Comparison of ENCODE assay signal across 22 cellular contexts in the genomic region with DNA sequence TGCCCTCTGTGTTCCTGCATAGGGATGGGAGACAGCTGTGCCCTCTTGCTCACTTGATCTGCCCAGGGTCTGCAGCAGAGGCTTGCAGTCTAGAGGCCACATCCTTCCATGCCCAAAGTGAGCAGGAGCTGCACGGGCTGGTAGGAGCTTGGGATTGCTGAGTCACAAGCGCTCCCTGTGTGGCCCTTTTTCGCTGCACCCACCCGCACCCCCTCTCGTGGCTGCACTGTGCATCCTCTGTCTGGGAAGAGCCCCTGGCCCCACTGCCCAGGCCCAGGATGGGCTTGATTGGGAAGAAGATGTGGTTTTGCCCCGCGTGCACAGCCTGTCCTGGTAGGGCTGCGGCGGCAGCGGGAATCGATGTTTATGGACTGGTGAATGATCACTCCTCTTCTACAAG.
DNase-seq lines count a peak whose midpoint lies in the region; ATAC-seq and TF ChIP-seq lines count a peak whose summit lies in the region.
"Had no signal": no experiment of that assay in that cellular context is flagged by ENCODE, and none has a peak within 500 bp of the region (broad histone marks: within the 10 kb centered on the region; RNA-seq: fewer than 3 reads in every experiment).

No MANE protein-coding gene starts in this region.

- DNase-seq in H9 (no peak), SJSA1 (ENCODE audit: low read depth in 1 of 2, low spot score in 2 of 2) (peak; percentile 33 to 67), foreskin keratinocyte (no peak), coronary artery (ENCODE audit: low spot score) (no peak), hepatocyte (ENCODE audit: low spot score) (no peak)
- DNase-seq in activated naive CD8-positive, alpha-beta T cell treated with anti-CD3 and anti-CD28 coated beads, Interleukin-2, amount 50 U/mL, for 24 hours: no peak
- DNase-seq: CD4-positive, alpha-beta T cell; COR-L47; DMS79; GOT3; MG63; NCI-H1417 treated with DMSO at 0.1 percent for 48 hours; NCI-H187; NCI-H226; NCI-H510A treated with DMSO at 0.1 percent for 48 hours; NCI-H748 treated with DMSO at 0.1 percent for 48 hours; NK-92 treated with Interleukin-12 subunit alpha and Interleukin-12 subunit beta, amount 100 ng/mL, for 24 hours; T-cell had no signal

- no peaks in the 10 kb centered on the region for H3K9me3 ChIP-seq in H9 (ENCODE audit: control insufficient read depth, low read depth, low read length)
- H3K9me3 ChIP-seq in SJSA1 (replicated peaks): no peaks in the 10 kb centered on the region
- H3K9me3 ChIP-seq in hepatocyte (ENCODE audit: low read depth): no peaks in the 10 kb centered on the region
- H3K9me3 ChIP-seq: BLaER1, MG63 had no signal

- H3K27me3 ChIP-seq in H9 (ENCODE audit: insufficient read depth, low read length) (no peaks in the 10 kb centered on the region), SJSA1 (replicated peaks) (no peaks in the 10 kb centered on the region), foreskin keratinocyte (no peaks in the 10 kb centered on the region), hepatocyte (no peaks in the 10 kb centered on the region)
- H3K27me3 ChIP-seq: BLaER1, MG63 had no signal

- no peaks in the 10 kb centered on the region for H3K79me2 ChIP-seq in H9 (ENCODE audit: insufficient read depth, low read length)
- H3K79me2 ChIP-seq in hepatocyte: no peaks in the 10 kb centered on the region

- H3K4ac ChIP-seq in H9 (ENCODE audit: low read depth, low read length): no peak overlapping the region

- no peak overlapping the region for H2AK5ac ChIP-seq in H9 (ENCODE audit: insufficient read length, low read length)

- H3K36me3 Mint-ChIP-seq in H9 (ENCODE audit: insufficient read depth in 1 of 3, low read depth in 3 of 3): no peaks in the 10 kb centered on the region; a peak in 1 of 7 replicates
- no peaks in the 10 kb centered on the region for H3K36me3 Mint-ChIP-seq in activated naive CD8-positive, alpha-beta T cell treated with anti-CD3 and anti-CD28 coated beads, Interleukin-2, amount 50 U/mL, for 24 hours (ENCODE audit: low read depth)
- H3K36me3 Mint-ChIP-seq: T-cell had no signal

- H3K4me1 Mint-ChIP-seq in H9: peaks cover 15 to 29% of the 10 kb centered on the region in 2 experiments
- no peaks in the 10 kb centered on the region for H3K4me1 Mint-ChIP-seq in activated naive CD8-positive, alpha-beta T cell treated with anti-CD3 and anti-CD28 coated beads, Interleukin-2, amount 50 U/mL, for 24 hours

- H3K4me2 ChIP-seq in H9 (ENCODE audit: insufficient read depth, insufficient read length, low read length): no peak overlapping the region
- no peak overlapping the region for H3K4me2 ChIP-seq in hepatocyte
- H3K4me2 ChIP-seq: BLaER1 had no signal

- no peak overlapping the region for H3K9ac ChIP-seq in H9 (ENCODE audit: extremely low read depth, insufficient read length, low read length)
- H3K9ac ChIP-seq: BLaER1 had no signal

- no peak overlapping the region for H4K91ac ChIP-seq in H9 (ENCODE audit: insufficient read length, low read depth, low read length)

- H4K5ac ChIP-seq in H9 (ENCODE audit: insufficient read length, low read depth, low read length): no peak overlapping the region

- H4K8ac ChIP-seq in H9 (replicated peaks; ENCODE audit: insufficient read length, low read depth, low read length): no peak overlapping the region

- H4K20me1 ChIP-seq in H9 (ENCODE audit: control insufficient read depth, insufficient read depth, insufficient read length) (no peaks in the 10 kb centered on the region), hepatocyte (ENCODE audit: insufficient read depth, poor library complexity, severe bottlenecking) (no peaks in the 10 kb centered on the region)

- no peaks in the 10 kb centered on the region for H3K4me1 ChIP-seq in H9 (ENCODE audit: insufficient read depth, low read length)
- peaks cover 15% of the 10 kb centered on the region for H3K4me1 ChIP-seq in SJSA1 (replicated peaks)
- no peaks in the 10 kb centered on the region for H3K4me1 ChIP-seq in foreskin keratinocyte
- no peaks in the 10 kb centered on the region for H3K4me1 ChIP-seq in hepatocyte (ENCODE audit: insufficient read depth)

- H3K4me3 Mint-ChIP-seq in H9: no peak overlapping the region
- no peak overlapping the region for H3K4me3 Mint-ChIP-seq in activated naive CD8-positive, alpha-beta T cell treated with anti-CD3 and anti-CD28 coated beads, Interleukin-2, amount 50 U/mL, for 24 hours
- H3K4me3 Mint-ChIP-seq: CD4-positive, alpha-beta T cell; T-cell had no signal

- no peak overlapping the region for H2BK5ac ChIP-seq in H9 (ENCODE audit: insufficient read length, low read length)

- WGBS in H9 (ENCODE audit: extremely low coverage, insufficient read length, low lambda C conversion rate): no CpG with 5 or more reads among the region's 11 CpGs
- whole genome bisulfite sequencing in hepatocyte (ENCODE audit: low lambda C conversion rate, missing lambda C conversion rate): 84% methylated on average over 11 of the region's 11 CpGs

- H2BK20ac ChIP-seq in H9 (ENCODE audit: low read depth, low read length, poor library complexity, severe bottlenecking): no peak overlapping the region

- H3K79me1 ChIP-seq in H9 (ENCODE audit: insufficient read depth, low read depth, low read length, poor library complexity, severe bottlenecking): no peaks in the 10 kb centered on the region

- no peak overlapping the region for H3K18ac ChIP-seq in H9 (ENCODE audit: insufficient read length, low read depth, low read length)

- no peak overlapping the region for H2BK15ac ChIP-seq in H9 (ENCODE audit: low read depth, low read length)

- no peaks in the 10 kb centered on the region for H3K36me3 ChIP-seq in SJSA1
- H3K36me3 ChIP-seq in hepatocyte (replicated peaks; ENCODE audit: insufficient read depth, low read depth): no peaks in the 10 kb centered on the region
- H3K36me3 ChIP-seq: BLaER1, MG63 had no signal

- no peaks in the 10 kb centered on the region for H3K9me3 Mint-ChIP-seq in H9
- no peaks in the 10 kb centered on the region for H3K9me3 Mint-ChIP-seq in activated naive CD8-positive, alpha-beta T cell treated with anti-CD3 and anti-CD28 coated beads, Interleukin-2, amount 50 U/mL, for 24 hours
- H3K9me3 Mint-ChIP-seq: CD4-positive, alpha-beta T cell; T-cell had no signal

- TF ChIP-seq CTCF in H9 (conservative IDR thresholded peaks at IDR 0.05) (peak; percentile 25; the same call in 1 of the 3 replicates), foreskin keratinocyte (conservative IDR thresholded peaks at IDR 0.05) (peak; percentile 8), coronary artery (IDR thresholded peaks at IDR 0.05) (no peak), hepatocyte (IDR thresholded peaks at IDR 0.05; ENCODE audit: poor library complexity) (no peak)

- ATAC-seq in foreskin keratinocyte (no peak), HG02884 (IDR thresholded peaks at IDR 0.05; ENCODE audit: unreplicated experiment) (no peak)
- no peak for ATAC-seq in activated naive CD8-positive, alpha-beta T cell treated with anti-CD3 and anti-CD28 coated beads, Interleukin-2, amount 50 U/mL, for 24 hours
- ATAC-seq: GM12878, K562, T-cell had no signal

- peak overlapping the region in 2 of 3 experiments; percentile 83 to 85; a peak in 4 of 7 replicates for H3K27ac Mint-ChIP-seq in H9
- H3K27ac Mint-ChIP-seq in activated naive CD8-positive, alpha-beta T cell treated with anti-CD3 and anti-CD28 coated beads, Interleukin-2, amount 50 U/mL, for 24 hours: no peak overlapping the region
- H3K27ac Mint-ChIP-seq: CD4-positive, alpha-beta T cell; T-cell had no signal

- H3K9me2 ChIP-seq in hepatocyte (replicated peaks; ENCODE audit: insufficient read depth): no peaks in the 10 kb centered on the region

- H2BK12ac ChIP-seq in H9 (ENCODE audit: insufficient read length, low read depth, low read length): no peak overlapping the region

- no peaks in the 10 kb centered on the region for H3K27me3 Mint-ChIP-seq in H9 (ENCODE audit: low read depth)
- peaks cover 2% of the 10 kb centered on the region for H3K27me3 Mint-ChIP-seq in activated naive CD8-positive, alpha-beta T cell treated with anti-CD3 and anti-CD28 coated beads, Interleukin-2, amount 50 U/mL, for 24 hours

- H3T11ph ChIP-seq in H9 (ENCODE audit: low read length): no peak overlapping the region

- H3K23ac ChIP-seq in H9 (ENCODE audit: insufficient read length, low read depth, low read length): no peak overlapping the region

- no peak overlapping the region for H3K56ac ChIP-seq in H9 (ENCODE audit: insufficient read length, low read depth, low read length)

- H3K4me3 ChIP-seq in SJSA1 (no peak overlapping the region), coronary artery (no peak overlapping the region), hepatocyte (no peak overlapping the region)
- H3K4me3 ChIP-seq: BLaER1, GM12878, K562, MG63 had no signal

- H3K27ac ChIP-seq in H9 (ENCODE audit: insufficient read length, low read depth, low read length): no peak overlapping the region
- H3K27ac ChIP-seq in SJSA1: no peak overlapping the region
- H3K27ac ChIP-seq in foreskin keratinocyte: no peak overlapping the region
- H3K27ac ChIP-seq in coronary artery: no peak overlapping the region
- no peak overlapping the region for H3K27ac ChIP-seq in hepatocyte
- H3K27ac ChIP-seq: BLaER1 had no signal

- no peak overlapping the region for H3K14ac ChIP-seq in H9 (ENCODE audit: insufficient read depth, low read length)

- no peak overlapping the region for H2BK120ac ChIP-seq in H9 (ENCODE audit: low read depth, low read length, poor library complexity, severe bottlenecking)

- H2AFZ ChIP-seq in H9 (ENCODE audit: low read length) (no peak overlapping the region), hepatocyte (no peak overlapping the region)

- no peaks in the 10 kb centered on the region for H3K23me2 ChIP-seq in H9 (ENCODE audit: insufficient read length, low read depth, low read length, poor library complexity, severe bottlenecking)

Comparison
In these comparisons a context has a peak if more than half of its experiments do, and no peak if none do; other contexts are left out.
1. DNase-seq: peak in SJSA1 (2 of 2); none in H9 (single experiment), foreskin keratinocyte (0 of 2), coronary artery (single experiment), hepatocyte (single experiment) and activated naive CD8-positive, alpha-beta T cell treated with anti-CD3 and anti-CD28 coated beads, Interleukin-2, amount 50 U/mL, for 24 hours (single experiment).
2. CTCF ChIP-seq: peak in H9 (single experiment) and foreskin keratinocyte (single experiment); none in coronary artery (single experiment) and hepatocyte (single experiment).